In genomic region chr14:53509227-53509822, GRCh38 we compare ENCODE assay signal across 12 cellular contexts.
DNase-seq lines count a peak whose midpoint lies in the region; ATAC-seq and TF ChIP-seq lines count a peak whose summit lies in the region.
"Had no signal": no experiment of that assay in that cellular context is flagged by ENCODE, and none has a peak within 500 bp of the region (broad histone marks: within the 10 kb centered on the region; RNA-seq: fewer than 3 reads in every experiment).

No MANE protein-coding gene starts in this region.

- H3K27me3 Mint-ChIP-seq in CD4-positive, alpha-beta memory T cell = no peaks in the 10 kb centered on the region
- H3K27me3 Mint-ChIP-seq: activated naive CD8-positive, alpha-beta T cell treated with anti-CD3 and anti-CD28 coated beads for 36 hours had no signal

- DNase-seq in ELR (ENCODE audit: low read depth) (peak; percentile 20), astrocyte of the spinal cord (ENCODE audit: low read depth, low spot score) (peak; percentile 68), iPS-NIHi7 (ENCODE audit: extremely low spot score) (peak; percentile 32), LoVo (ENCODE audit: low spot score) (no peak)
- no peak for DNase-seq in CD4-positive, alpha-beta memory T cell
- DNase-seq in stimulated activated naive CD4-positive, alpha-beta T cell treated with Interleukin-2 at 50 U/mL for 16 hours (lab: John Stamatoyannopoulos, UW) = no peak
- DNase-seq: activated naive CD8-positive, alpha-beta T cell treated with anti-CD3 and anti-CD28 coated beads for 36 hours; KG1 had no signal

- CTCF ChIA-PET in CD4-positive, alpha-beta memory T cell (lab: Charles Lee; ENCODE audit: partially characterized antibody) = no interaction called here

- H3K4me3 ChIP-seq in astrocyte of the spinal cord (ENCODE audit: low read depth, low read length) (no peak overlapping the region), skeletal muscle tissue (ENCODE audit: low read length in 3 of 3) (no peak overlapping the region)
- no peak overlapping the region for H3K4me3 ChIP-seq in CD4-positive, alpha-beta memory T cell (ENCODE audit: low read length in 2 of 2)

- ATAC-seq in GM18909 (IDR thresholded peaks at IDR 0.05; ENCODE audit: poor library complexity, unreplicated experiment) = no peak
- ATAC-seq: activated CD4-positive, CD25-positive, alpha-beta regulatory T cell treated with anti-CD3 and anti-CD28 coated beads, Interleukin-2, amount 50 U/mL, for 24 hours had no signal

- POLR2A ChIA-PET in CD4-positive, alpha-beta memory T cell (lab: Charles Lee; ENCODE audit: partially characterized antibody) = no interaction called here

- H3K4me3 Mint-ChIP-seq in CD4-positive, alpha-beta memory T cell = no peak overlapping the region
- H3K4me3 Mint-ChIP-seq: activated naive CD8-positive, alpha-beta T cell treated with anti-CD3 and anti-CD28 coated beads for 36 hours had no signal

- H3K4me1 Mint-ChIP-seq in CD4-positive, alpha-beta memory T cell = no peaks in the 10 kb centered on the region
- H3K4me1 Mint-ChIP-seq: activated naive CD8-positive, alpha-beta T cell treated with anti-CD3 and anti-CD28 coated beads for 36 hours had no signal

- no peaks in the 10 kb centered on the region for H3K36me3 ChIP-seq in skeletal muscle tissue (ENCODE audit: control insufficient read depth in 3 of 3, insufficient read depth in 3 of 3, low read length in 3 of 3)
- no peaks in the 10 kb centered on the region for H3K36me3 ChIP-seq in CD4-positive, alpha-beta memory T cell (ENCODE audit: insufficient read depth, low read length)

- no peak overlapping the region for H3K9ac ChIP-seq in skeletal muscle tissue (ENCODE audit: low read depth in 1 of 3, low read length in 3 of 3)
- H3K9ac ChIP-seq: parathyroid adenoma had no signal

- peaks cover 0 to 2% (median 0%) of the 10 kb centered on the region in 3 donors for H3K9me3 ChIP-seq in skeletal muscle tissue (ENCODE audit: control insufficient read depth in 3 of 3, low read length in 3 of 3)
- peaks cover 0 to 6% of the 10 kb centered on the region in 2 donors for H3K9me3 ChIP-seq in CD4-positive, alpha-beta memory T cell (ENCODE audit: control insufficient read depth in 1 of 2, low read length in 2 of 2)

- peak overlapping the region; percentile 47 for H3K27ac ChIP-seq in skeletal muscle tissue (ENCODE audit: low read depth, low read length)
- no peak overlapping the region for H3K27ac ChIP-seq in CD4-positive, alpha-beta memory T cell (ENCODE audit: low read depth, low read length)
- H3K27ac ChIP-seq: parathyroid adenoma had no signal

- intact Hi-C loops in CD4-positive, alpha-beta memory T cell (cut with micrococcal nuclease) = no loop called here

- no peak overlapping the region for H3K27ac Mint-ChIP-seq in CD4-positive, alpha-beta memory T cell
- H3K27ac Mint-ChIP-seq: activated naive CD8-positive, alpha-beta T cell treated with anti-CD3 and anti-CD28 coated beads for 36 hours had no signal

- peaks cover 0 to 25% (median 20%) of the 10 kb centered on the region in 8 donors for H3K9me3 Mint-ChIP-seq in CD4-positive, alpha-beta memory T cell

- peaks cover 0 to 5% (median 0%) of the 10 kb centered on the region in 3 donors for H3K4me1 ChIP-seq in skeletal muscle tissue (ENCODE audit: control insufficient read depth in 3 of 3, insufficient read depth in 3 of 3, low read length in 3 of 3)
- H3K4me1 ChIP-seq in CD4-positive, alpha-beta memory T cell (ENCODE audit: insufficient read depth, low read length) = no peaks in the 10 kb centered on the region
- H3K4me1 ChIP-seq: parathyroid adenoma had no signal

- H3K36me3 Mint-ChIP-seq in CD4-positive, alpha-beta memory T cell = no peaks in the 10 kb centered on the region

- in situ Hi-C loops in astrocyte of the spinal cord (cut with HindIII; ENCODE audit: low sequenced_read_pairs) = no loop called here

- no peak for TF ChIP-seq CTCF in astrocyte of the spinal cord (IDR thresholded peaks at IDR 0.05; ENCODE audit: low read depth, low read length)

- H3K27me3 ChIP-seq in skeletal muscle tissue (ENCODE audit: control insufficient read depth in 3 of 3, insufficient read depth in 3 of 3, low read length in 3 of 3) = no peaks in the 10 kb centered on the region
- no peaks in the 10 kb centered on the region for H3K27me3 ChIP-seq in CD4-positive, alpha-beta memory T cell (ENCODE audit: insufficient read depth, low read length)

Comparison
In these comparisons a context has a peak if more than half of its experiments do, and no peak if none do; other contexts are left out.
1. DNase-seq: peak in ELR (single experiment), astrocyte of the spinal cord (single experiment) and iPS-NIHi7 (single experiment); none in LoVo (single experiment), CD4-positive, alpha-beta memory T cell (0 of 5) and stimulated activated naive CD4-positive, alpha-beta T cell treated with Interleukin-2 at 50 U/mL for 16 hours (single experiment).